9 cellular contexts compared by ENCODE assay signal in genomic region chr13:105202384-105202783, GRCh38.
DNase-seq lines count a peak whose midpoint lies in the region; ATAC-seq and TF ChIP-seq lines count a peak whose summit lies in the region.
"Had no signal": no experiment of that assay in that cellular context is flagged by ENCODE, and none has a peak within 500 bp of the region (broad histone marks: within the 10 kb centered on the region; RNA-seq: fewer than 3 reads in every experiment).

No MANE protein-coding gene starts in this region.

- no peak overlapping the region for H3K27ac ChIP-seq in breast epithelium
- H3K27ac ChIP-seq: neutrophil had no signal

- intact Hi-C loops in MCF 10A (cut with micrococcal nuclease) = loop anchor here (10.0 kb wide), 2 partner anchors 628 to 1332 kb away; partner anchors contain the start of gene EFNB2
- intact Hi-C loops in breast epithelium (cut with DNase I; ENCODE audit: low total_unique reads) = no loop called here
- intact Hi-C loops in activated T-helper 2 cell treated with anti-CD3 and anti-CD28 coated beads, Interferon-gamma antibody, Interleukin-2, Interleukin-4, amounts not matched to agents 10 μg/mL and 5 μg/mL and 100 μg/mL, durations not matched to agents 14 hours and 24 hours and 36 hours (cut with micrococcal nuclease) = no loop called here

- H4K20me1 ChIP-seq in Loucy (ENCODE audit: insufficient read depth, low read length, poor library complexity, severe bottlenecking) = no peaks in the 10 kb centered on the region

- no peaks in the 10 kb centered on the region for H3K27me3 ChIP-seq in breast epithelium
- no peaks in the 10 kb centered on the region for H3K27me3 ChIP-seq in Loucy (ENCODE audit: insufficient read depth, low read length, poor library complexity, severe bottlenecking)
- H3K27me3 ChIP-seq: neutrophil had no signal

- H3K4me2 ChIP-seq in Loucy (ENCODE audit: low read depth, low read length, poor library complexity, severe bottlenecking) = no peak overlapping the region

- no peaks in the 10 kb centered on the region for H3K9me3 ChIP-seq in breast epithelium
- no peaks in the 10 kb centered on the region for H3K9me3 ChIP-seq in Loucy (ENCODE audit: insufficient read depth, low read depth, low read length)
- H3K9me3 ChIP-seq: neutrophil had no signal

- no peaks in the 10 kb centered on the region for H3K36me3 Mint-ChIP-seq in MCF 10A (ENCODE audit: insufficient read depth, unreplicated experiment)
- no peaks in the 10 kb centered on the region for H3K36me3 Mint-ChIP-seq in nephron progenitor cell (ENCODE audit: low read depth)
- H3K36me3 Mint-ChIP-seq in activated T-helper 2 cell treated with anti-CD3 and anti-CD28 coated beads, Interferon-gamma antibody, Interleukin-2, Interleukin-4, amounts not matched to agents 10 μg/mL and 5 μg/mL and 100 μg/mL, durations not matched to agents 14 hours and 24 hours and 36 hours (ENCODE audit: low read depth) = no peaks in the 10 kb centered on the region

- POLR2A ChIA-PET in MCF 10A (lab: Yijun Ruan, JAX) = interaction anchor here (0.6 to 0.7 kb wide), 4 partner anchors 100 to 1333 kb away, joined by 3 read pairs; partner anchors contain the start of gene EFNB2

- no peaks in the 10 kb centered on the region for H3K36me3 ChIP-seq in breast epithelium
- no peaks in the 10 kb centered on the region for H3K36me3 ChIP-seq in Loucy (ENCODE audit: insufficient read depth, low read length)
- H3K36me3 ChIP-seq: neutrophil had no signal

- no peaks in the 10 kb centered on the region for H3K9me2 ChIP-seq in Loucy (replicated peaks; ENCODE audit: low read depth, low read length)

- no peak overlapping the region for H3K4me3 Mint-ChIP-seq in MCF 10A (ENCODE audit: unreplicated experiment)
- no peak overlapping the region for H3K4me3 Mint-ChIP-seq in nephron progenitor cell
- no peak overlapping the region for H3K4me3 Mint-ChIP-seq in activated T-helper 2 cell treated with anti-CD3 and anti-CD28 coated beads, Interferon-gamma antibody, Interleukin-2, Interleukin-4, amounts not matched to agents 10 μg/mL and 5 μg/mL and 100 μg/mL, durations not matched to agents 14 hours and 24 hours and 36 hours (ENCODE audit: low read depth)

- H3K9ac ChIP-seq in Loucy (ENCODE audit: low read depth, low read length, poor library complexity, severe bottlenecking) = no peak overlapping the region

- no TSS peak for BruUV-seq in MCF 10A (replicated peaks; lab: Mats Ljungman, UMichigan)

- peak; percentile 12 for TF ChIP-seq CTCF in MCF 10A (IDR thresholded peaks at IDR 0.05; ENCODE audit: unreplicated experiment)
- TF ChIP-seq CTCF in breast epithelium (IDR thresholded peaks at IDR 0.05) = peak in 1 of 3 donors; percentile 12
- TF ChIP-seq CTCF in Loucy (conservative IDR thresholded peaks at IDR 0.05; ENCODE audit: low read length) = peak; percentile 84
- TF ChIP-seq CTCF in cardiac fibroblast (IDR thresholded peaks at IDR 0.05; ENCODE audit: low read depth, low read length) = peak; percentile 54
- peak; percentile 62 for TF ChIP-seq CTCF in nephron progenitor cell (IDR thresholded peaks at IDR 0.05)

- H3K4me1 Mint-ChIP-seq in MCF 10A (ENCODE audit: insufficient read depth, unreplicated experiment) = no peaks in the 10 kb centered on the region
- no peaks in the 10 kb centered on the region for H3K4me1 Mint-ChIP-seq in nephron progenitor cell
- no peaks in the 10 kb centered on the region for H3K4me1 Mint-ChIP-seq in activated T-helper 2 cell treated with anti-CD3 and anti-CD28 coated beads, Interferon-gamma antibody, Interleukin-2, Interleukin-4, amounts not matched to agents 10 μg/mL and 5 μg/mL and 100 μg/mL, durations not matched to agents 14 hours and 24 hours and 36 hours (ENCODE audit: low read depth)

- no peaks in the 10 kb centered on the region for H3K79me2 ChIP-seq in Loucy (ENCODE audit: insufficient read depth, low read length)

- no peaks in the 10 kb centered on the region for H3K27me3 Mint-ChIP-seq in MCF 10A (ENCODE audit: insufficient read depth, unreplicated experiment)
- H3K27me3 Mint-ChIP-seq in nephron progenitor cell (ENCODE audit: low read depth, poor library complexity) = no peaks in the 10 kb centered on the region
- no peaks in the 10 kb centered on the region for H3K27me3 Mint-ChIP-seq in activated T-helper 2 cell treated with anti-CD3 and anti-CD28 coated beads, Interferon-gamma antibody, Interleukin-2, Interleukin-4, amounts not matched to agents 10 μg/mL and 5 μg/mL and 100 μg/mL, durations not matched to agents 14 hours and 24 hours and 36 hours (ENCODE audit: low read depth)

- H3K4me1 ChIP-seq in breast epithelium (no peaks in the 10 kb centered on the region), Loucy (ENCODE audit: insufficient read depth, low read length, poor library complexity, severe bottlenecking) (no peaks in the 10 kb centered on the region)

- H3K27ac Mint-ChIP-seq in MCF 10A (ENCODE audit: low read depth, unreplicated experiment) (no peak overlapping the region), nephron progenitor cell (no peak overlapping the region)
- no peak overlapping the region for H3K27ac Mint-ChIP-seq in activated T-helper 2 cell treated with anti-CD3 and anti-CD28 coated beads, Interferon-gamma antibody, Interleukin-2, Interleukin-4, amounts not matched to agents 10 μg/mL and 5 μg/mL and 100 μg/mL, durations not matched to agents 14 hours and 24 hours and 36 hours

- DNase-seq in MCF 10A (ENCODE audit: unreplicated experiment) (peak; percentile 34), breast epithelium (ENCODE audit: low spot score in 2 of 2) (no peak), cardiac fibroblast (ENCODE audit: low read depth in 2 of 2) (peak; percentile 42 to 55), nephron progenitor cell (peak; percentile 4), NCI-H2029 (lab: John Stamatoyannopoulos, UW) (no peak)
- no peak for DNase-seq in activated T-helper 2 cell treated with anti-CD3 and anti-CD28 coated beads, Interferon-gamma antibody, Interleukin-2, Interleukin-4, amounts not matched to agents 10 μg/mL and 5 μg/mL and 100 μg/mL, durations not matched to agents 14 hours and 24 hours and 36 hours (ENCODE audit: low spot score)

- no peaks in the 10 kb centered on the region for H3F3A ChIP-seq in Loucy (ENCODE audit: low read depth)

- H3K9me3 Mint-ChIP-seq in MCF 10A (ENCODE audit: unreplicated experiment) = no peaks in the 10 kb centered on the region
- H3K9me3 Mint-ChIP-seq in nephron progenitor cell = no peaks in the 10 kb centered on the region
- no peaks in the 10 kb centered on the region for H3K9me3 Mint-ChIP-seq in activated T-helper 2 cell treated with anti-CD3 and anti-CD28 coated beads, Interferon-gamma antibody, Interleukin-2, Interleukin-4, amounts not matched to agents 10 μg/mL and 5 μg/mL and 100 μg/mL, durations not matched to agents 14 hours and 24 hours and 36 hours

- H2AFZ ChIP-seq in Loucy (ENCODE audit: low read length) = peak overlapping the region; percentile 71; the same call in 1 of the 2 replicates

- TF ChIP-seq POLR2A in breast epithelium (IDR thresholded peaks at IDR 0.05) = no peak

- CTCF ChIA-PET in MCF 10A (lab: Yijun Ruan, JAX) = interaction anchor here (0.6 to 1.6 kb wide), 10 partner anchors 16 to 1318 kb away, joined by 3 to 11 read pairs (median 3); no protein-coding TSS in a partner anchor

- no peak for ATAC-seq in GM19324 (IDR thresholded peaks at IDR 0.05; ENCODE audit: low FRiP score, unreplicated experiment)

- no peak overlapping the region for H3K4me3 ChIP-seq in breast epithelium
- no peak overlapping the region for H3K4me3 ChIP-seq in Loucy (ENCODE audit: low read length, poor library complexity, severe bottlenecking)
- H3K4me3 ChIP-seq in cardiac fibroblast (replicated peaks in 1 of 2; ENCODE audit: low read depth in 2 of 2, low read length in 2 of 2) = no peak overlapping the region

Comparison
In these comparisons a context has a peak if more than half of its experiments do, and no peak if none do; other contexts are left out.
1. DNase-seq: peak in MCF 10A (single experiment), cardiac fibroblast (2 of 2) and nephron progenitor cell (single experiment); none in breast epithelium (0 of 2), activated T-helper 2 cell treated with anti-CD3 and anti-CD28 coated beads, Interferon-gamma antibody, Interleukin-2, Interleukin-4, amounts not matched to agents 10 μg/mL and 5 μg/mL and 100 μg/mL, durations not matched to agents 14 hours and 24 hours and 36 hours (single experiment) and NCI-H2029 (single experiment).